ENCODE assay signal across 8 cellular contexts in genomic region chr15:59657635-59658125, GRCh38. TPM values are rescaled to one million over a fixed set of nuclear protein-coding genes. Genes with fewer than 3 reads are reported as not detected.
DNase-seq lines count a peak whose midpoint lies in the region; ATAC-seq, FAIRE-seq and TF ChIP-seq lines count a peak whose summit lies in the region.

No MANE protein-coding gene starts in this region.

- peaks cover 7% of the 10 kb centered on the region; the same call in 1 of the 2 replicates for H3K9me3 ChIP-seq in BLaER1
- no peaks in the 10 kb centered on the region for H3K9me3 ChIP-seq in iPS-20b (ENCODE audit: insufficient read depth, low read depth, low read length)
- H3K9me3 ChIP-seq in upper lobe of left lung: no peaks in the 10 kb centered on the region

- no peaks in the 10 kb centered on the region for H3K27me3 ChIP-seq in BLaER1
- no peaks in the 10 kb centered on the region for H3K27me3 ChIP-seq in iPS-20b (ENCODE audit: insufficient read depth, low read length)
- no peaks in the 10 kb centered on the region for H3K27me3 ChIP-seq in upper lobe of left lung

- peak; percentile 17 for ATAC-seq in activated CD8-positive, alpha-beta T cell treated with anti-CD3 and anti-CD28 coated beads, Interleukin-2, amount 10 ng/mL, durations not matched to agents 7 days and 5 days
- peak in 1 of 2 donors; percentile 4 for ATAC-seq in upper lobe of left lung (ENCODE audit: low FRiP score in 2 of 2)

- H3K4me3 ChIP-seq in BLaER1: peak overlapping the region; percentile 87
- H3K4me3 ChIP-seq in iPS-20b (ENCODE audit: low read length): peak overlapping the region; percentile 93
- H3K4me3 ChIP-seq in upper lobe of left lung: peak overlapping the region in 3 of 4 donors; percentile 87 to 99 (median 93)

- H3K9me3 Mint-ChIP-seq in activated CD8-positive, alpha-beta T cell treated with anti-CD3 and anti-CD28 coated beads, Interleukin-2, amount 10 ng/mL, durations not matched to agents 7 days and 5 days (ENCODE audit: insufficient read depth): no peaks in the 10 kb centered on the region

- 36 to 45% methylated on average over 23 of the region's 23 CpGs for WGBS in upper lobe of left lung, 2 donors

- no peak for TF ChIP-seq POLR2A in H54 (IDR thresholded peaks at IDR 0.05; ENCODE audit: low read depth, low read length)
- no peak for TF ChIP-seq POLR2A in upper lobe of left lung (IDR thresholded peaks at IDR 0.05)

- peaks cover 9% of the 10 kb centered on the region for H3K4me1 Mint-ChIP-seq in activated CD8-positive, alpha-beta T cell treated with anti-CD3 and anti-CD28 coated beads, Interleukin-2, amount 10 ng/mL, durations not matched to agents 7 days and 5 days (ENCODE audit: low read depth)

- TF ChIP-seq CTCF in upper lobe of left lung (IDR thresholded peaks at IDR 0.05): no peak

- POLR2A ChIA-PET in activated CD8-positive, alpha-beta T cell treated with anti-CD3 and anti-CD28 coated beads, Interleukin-2, amount 10 ng/mL, durations not matched to agents 7 days and 5 days (lab: Charles Lee): interaction anchor here (0.6 to 2.5 kb wide), 7 partner anchors 9 to 1845 kb away, joined by 3 to 33 read pairs (median 3); partner anchors contain the start of gene BNIP2

- peak; percentile 72 for FAIRE-seq in H54 (lab: Jason Lieb, UNC)

- no peak overlapping the region for H3K27ac ChIP-seq in BLaER1
- no peak overlapping the region for H3K27ac ChIP-seq in iPS-20b (ENCODE audit: low read length)
- H3K27ac ChIP-seq in upper lobe of left lung: peak overlapping the region; percentile 82 to 91 (median 90)

- CTCF ChIA-PET in activated CD8-positive, alpha-beta T cell treated with anti-CD3 and anti-CD28 coated beads, Interleukin-2, amount 10 ng/mL, durations not matched to agents 7 days and 5 days (lab: Charles Lee): interaction anchor here (1.3 to 1.6 kb wide), 4 partner anchors 13 to 125 kb away, joined by 4 to 9 read pairs (median 4); partner anchors contain the start of gene BNIP2

- H3K36me3 Mint-ChIP-seq in activated CD8-positive, alpha-beta T cell treated with anti-CD3 and anti-CD28 coated beads, Interleukin-2, amount 10 ng/mL, durations not matched to agents 7 days and 5 days (ENCODE audit: low read depth): peaks cover 36% of the 10 kb centered on the region

- TF ChIP-seq EP300 in upper lobe of left lung (IDR thresholded peaks at IDR 0.05): no peak

- DNase-seq in H54 (ENCODE audit: insufficient read length, low spot score) (no peak), upper lobe of left lung (peak in 1 of 2 donors; percentile 85), SIG-M5 (lab: John Stamatoyannopoulos, UW) (no peak), NCI-H82 treated with DMSO at 0.1 percent for 48 hours (lab: John Stamatoyannopoulos, UW; ENCODE audit: unreplicated experiment) (no peak), KG1 (lab: John Stamatoyannopoulos, UW) (no peak)
- no peak for DNase-seq in activated CD8-positive, alpha-beta T cell treated with anti-CD3 and anti-CD28 coated beads, Interleukin-2, amount 10 ng/mL, durations not matched to agents 7 days and 5 days

- H3K4me1 ChIP-seq in BLaER1 (peaks cover 23% of the 10 kb centered on the region), iPS-20b (ENCODE audit: insufficient read depth, low read length) (peaks cover 6% of the 10 kb centered on the region; the same call in 1 of the 2 replicates), upper lobe of left lung (peaks cover 18 to 27% (median 20%) of the 10 kb centered on the region in 4 donors)

- H3K36me3 ChIP-seq in BLaER1 (peaks cover 70% of the 10 kb centered on the region), iPS-20b (ENCODE audit: insufficient read depth, low read depth, low read length) (peaks cover 50% of the 10 kb centered on the region), upper lobe of left lung (peaks cover 2 to 21% (median 7%) of the 10 kb centered on the region in 4 donors)

- H3K27ac Mint-ChIP-seq in activated CD8-positive, alpha-beta T cell treated with anti-CD3 and anti-CD28 coated beads, Interleukin-2, amount 10 ng/mL, durations not matched to agents 7 days and 5 days: peak overlapping the region; percentile 85

- H3K9ac ChIP-seq in BLaER1 (peak overlapping the region; percentile 91; the same call in 1 of the 2 replicates), iPS-20b (ENCODE audit: low read depth, low read length) (no peak overlapping the region)

- no peak overlapping the region for H3K4me3 Mint-ChIP-seq in activated CD8-positive, alpha-beta T cell treated with anti-CD3 and anti-CD28 coated beads, Interleukin-2, amount 10 ng/mL, durations not matched to agents 7 days and 5 days

- H3K27me3 Mint-ChIP-seq in activated CD8-positive, alpha-beta T cell treated with anti-CD3 and anti-CD28 coated beads, Interleukin-2, amount 10 ng/mL, durations not matched to agents 7 days and 5 days (ENCODE audit: low read depth): no peaks in the 10 kb centered on the region

- H3K4me2 ChIP-seq in BLaER1: peak overlapping the region; percentile 65

- peaks cover 45% of the 10 kb centered on the region for H4K20me1 ChIP-seq in BLaER1

RNA-seq across cellular contexts. Expression of gene GTF2A2, which starts 0.4 kb away (rescaled TPM):
- total RNA-seq in activated CD8-positive, alpha-beta T cell treated with anti-CD3 and anti-CD28 coated beads, Interleukin-2, amount 10 ng/mL, durations not matched to agents 7 days and 5 days: 100 to 1,000 TPM; 123 to 127 TPM
- total RNA-seq in upper lobe of left lung: 10 to 100 TPM in 5 of 6 donors, 1 to 10 TPM in 1; 5.5 to 80.1 (median 30.2) TPM

RNA-seq across cellular contexts. Expression of gene BNIP2, which starts 31.4 kb away (rescaled TPM):
- total RNA-seq in activated CD8-positive, alpha-beta T cell treated with anti-CD3 and anti-CD28 coated beads, Interleukin-2, amount 10 ng/mL, durations not matched to agents 7 days and 5 days: 10 to 100 TPM; 69.0 to 74.8 TPM
- total RNA-seq in upper lobe of left lung: 100 to 1,000 TPM in 4 of 6 donors, 10 to 100 TPM in 2; 95.0 to 286 (median 152) TPM

RNA-seq across cellular contexts. Expression of gene GCNT3, which starts 46.1 kb away (rescaled TPM):
- total RNA-seq in activated CD8-positive, alpha-beta T cell treated with anti-CD3 and anti-CD28 coated beads, Interleukin-2, amount 10 ng/mL, durations not matched to agents 7 days and 5 days: not detected
- 1 to 10 TPM in 3 of 6 donors, under 1 TPM in 1, not detected in 2; 0.30 to 5.7 (median 1.6) TPM for total RNA-seq in upper lobe of left lung

Comparison
In these comparisons a context has a peak if more than half of its experiments do, and no peak if none do; other contexts are left out.
1. H3K27ac ChIP-seq: peak in upper lobe of left lung (4 of 4); none in BLaER1 (single experiment) and iPS-20b (single experiment).
2. Peak in every context shown above with its lines, with median percentiles within 50 percentile points of each other: H3K4me3 ChIP-seq.